Comparison of ENCODE assay signal across 12 cellular contexts in genomic region chr16:46789075-46789474, GRCh38. TPM values are rescaled to one million over a fixed set of nuclear protein-coding genes. Genes with fewer than 3 reads are reported as not detected.
DNase-seq lines count a peak whose midpoint lies in the region; ATAC-seq and TF ChIP-seq lines count a peak whose summit lies in the region.
"Had no signal": no experiment of that assay in that cellular context is flagged by ENCODE, and none has a peak within 500 bp of the region (broad histone marks: within the 10 kb centered on the region; RNA-seq: fewer than 3 reads in every experiment).

No MANE protein-coding gene starts in this region.

- POLR2A ChIA-PET in activated CD8-positive, alpha-beta T cell treated with anti-CD3 and anti-CD28 coated beads, Interleukin-2, amount 10 ng/mL, durations not matched to agents 7 days and 5 days (lab: Charles Lee) = no interaction called here

- no peak overlapping the region for H3K27ac Mint-ChIP-seq in endothelial cell (ENCODE audit: unreplicated experiment)
- H3K27ac Mint-ChIP-seq in activated CD8-positive, alpha-beta T cell treated with anti-CD3 and anti-CD28 coated beads, Interleukin-2, amount 10 ng/mL, durations not matched to agents 7 days and 5 days = no peak overlapping the region

- WGBS in transverse colon (ENCODE audit: low coverage in 1 of 2), 2 donors = 74 to 85% methylated on average over 2 of the region's 2 CpGs

- H3K9me3 ChIP-seq in left ventricle myocardium inferior (replicated peaks) (peaks cover 21% of the 10 kb centered on the region), transverse colon (peaks cover 5 to 10% of the 10 kb centered on the region in 2 donors)
- H3K9me3 ChIP-seq: prostate gland had no signal

- in situ Hi-C loops in transverse colon (cut with MboI; ENCODE audit: low pct_ligation_motif_present in 1 of 4, low pct_unique_long_range_greater_than_20kb in 1 of 4, low sequenced_read_pairs in 3 of 4) = no loop called here

- no peak for ATAC-seq in left cardiac atrium
- ATAC-seq in activated CD8-positive, alpha-beta T cell treated with anti-CD3 and anti-CD28 coated beads, Interleukin-2, amount 10 ng/mL, durations not matched to agents 7 days and 5 days = no peak

- CTCF ChIA-PET in activated CD8-positive, alpha-beta T cell treated with anti-CD3 and anti-CD28 coated beads, Interleukin-2, amount 10 ng/mL, durations not matched to agents 7 days and 5 days (lab: Charles Lee) = interaction anchor here (1.8 kb wide), 1 partner anchor 12 kb away, joined by 6 read pairs; no protein-coding TSS in a partner anchor

- intact Hi-C loops in left ventricle myocardium inferior (cut with micrococcal nuclease) = no loop called here
- intact Hi-C loops in left cardiac atrium (cut with DNase I) = no loop called here
- intact Hi-C loops in transverse colon (cut with DNase I; ENCODE audit: low total_unique reads) = no loop called here

- peak overlapping the region; percentile 87 for H3K4me3 Mint-ChIP-seq in endothelial cell (ENCODE audit: unreplicated experiment)
- H3K4me3 Mint-ChIP-seq in activated CD8-positive, alpha-beta T cell treated with anti-CD3 and anti-CD28 coated beads, Interleukin-2, amount 10 ng/mL, durations not matched to agents 7 days and 5 days = no peak overlapping the region

- H3K36me3 ChIP-seq in left ventricle myocardium inferior (no peaks in the 10 kb centered on the region), transverse colon (no peaks in the 10 kb centered on the region)
- H3K36me3 ChIP-seq: prostate gland had no signal

- no peak for TF ChIP-seq POLR2A in transverse colon (IDR thresholded peaks at IDR 0.05)

- TF ChIP-seq CTCF in left ventricle myocardium inferior (IDR thresholded peaks at IDR 0.05; ENCODE audit: borderline replicate concordance) (no peak), endothelial cell (IDR thresholded peaks at IDR 0.05; ENCODE audit: unreplicated experiment) (no peak), transverse colon (IDR thresholded peaks at IDR 0.05) (no peak)

- H3K4me1 ChIP-seq in left ventricle myocardium inferior (peaks cover 37% of the 10 kb centered on the region), transverse colon (peaks cover 0 to 7% (median 0%) of the 10 kb centered on the region in 4 donors)
- H3K4me1 ChIP-seq: prostate gland had no signal

- peaks cover 4% of the 10 kb centered on the region for H3K27me3 Mint-ChIP-seq in endothelial cell (ENCODE audit: unreplicated experiment)
- no peaks in the 10 kb centered on the region for H3K27me3 Mint-ChIP-seq in activated CD8-positive, alpha-beta T cell treated with anti-CD3 and anti-CD28 coated beads, Interleukin-2, amount 10 ng/mL, durations not matched to agents 7 days and 5 days (ENCODE audit: low read depth)

- H3K4me3 ChIP-seq in left ventricle myocardium inferior (peak overlapping the region; percentile 83), transverse colon (no peak overlapping the region)

- H3K36me3 Mint-ChIP-seq in endothelial cell (ENCODE audit: low read depth, unreplicated experiment) = peaks cover 9% of the 10 kb centered on the region
- peaks cover 8% of the 10 kb centered on the region for H3K36me3 Mint-ChIP-seq in activated CD8-positive, alpha-beta T cell treated with anti-CD3 and anti-CD28 coated beads, Interleukin-2, amount 10 ng/mL, durations not matched to agents 7 days and 5 days (ENCODE audit: low read depth)

- no peaks in the 10 kb centered on the region for H3K27me3 ChIP-seq in left ventricle myocardium inferior (ENCODE audit: low read depth)
- H3K27me3 ChIP-seq in transverse colon = no peaks in the 10 kb centered on the region

- no peak for TF ChIP-seq EP300 in transverse colon (IDR thresholded peaks at IDR 0.05; ENCODE audit: low read depth)

- DNase-seq in left ventricle myocardium inferior (no peak), left cardiac atrium (no peak), NAMALWA (ENCODE audit: low spot score) (peak; percentile 66), endothelial cell (ENCODE audit: low spot score) (no peak), transverse colon (no peak), DMS 273 (lab: John Stamatoyannopoulos, UW; ENCODE audit: unreplicated experiment) (no peak)
- no peak for DNase-seq in activated CD8-positive, alpha-beta T cell treated with anti-CD3 and anti-CD28 coated beads, Interleukin-2, amount 10 ng/mL, durations not matched to agents 7 days and 5 days
- DNase-seq in activated CD4-positive, alpha-beta T cell treated with anti-CD3 and anti-CD28 coated beads, Interleukin-2, amount 50 U/mL, for 1 hour = no peak
- DNase-seq: GDM1, NCI-H1048 had no signal

- no peaks in the 10 kb centered on the region for H3K9me3 Mint-ChIP-seq in endothelial cell (ENCODE audit: unreplicated experiment)
- H3K9me3 Mint-ChIP-seq in activated CD8-positive, alpha-beta T cell treated with anti-CD3 and anti-CD28 coated beads, Interleukin-2, amount 10 ng/mL, durations not matched to agents 7 days and 5 days (ENCODE audit: insufficient read depth) = peaks cover 8% of the 10 kb centered on the region

- H3K27ac ChIP-seq in left ventricle myocardium inferior (replicated peaks) (peak overlapping the region; percentile 63), transverse colon (peak overlapping the region; percentile 48 to 67 (median 58))

- H3K4me1 Mint-ChIP-seq in endothelial cell (ENCODE audit: unreplicated experiment) = peaks cover 19% of the 10 kb centered on the region
- H3K4me1 Mint-ChIP-seq in activated CD8-positive, alpha-beta T cell treated with anti-CD3 and anti-CD28 coated beads, Interleukin-2, amount 10 ng/mL, durations not matched to agents 7 days and 5 days (ENCODE audit: low read depth) = peaks cover 17% of the 10 kb centered on the region

RNA-seq across cellular contexts. Expression of gene MYLK3, which starts 40.9 kb away (rescaled TPM):
- total RNA-seq in left ventricle myocardium inferior (256 TPM), left cardiac atrium (100 to 1,000 TPM; 230 to 333 TPM), endothelial cell (ENCODE audit: unreplicated experiment) (0.95 TPM), transverse colon (not detected)
- total RNA-seq in activated CD8-positive, alpha-beta T cell treated with anti-CD3 and anti-CD28 coated beads, Interleukin-2, amount 10 ng/mL, durations not matched to agents 7 days and 5 days = under 1 TPM in 1 of 2 experiments, not detected in 1; 0.23 TPM
- total RNA-seq: epithelial cell of proximal tubule had no signal

RNA-seq across cellular contexts. Expression of gene C16orf87, which starts 41.9 kb away (rescaled TPM):
- total RNA-seq in left ventricle myocardium inferior = 12.5 TPM
- total RNA-seq in left cardiac atrium = 10 to 100 TPM in 1 of 2 donors, 1 to 10 TPM in 1; 8.6 to 10.2 TPM
- 15.3 TPM for total RNA-seq in endothelial cell (ENCODE audit: unreplicated experiment)
- 10 to 100 TPM in 1 of 4 donors, 1 to 10 TPM in 1, under 1 TPM in 2; 0.20 to 10.6 (median 4.4) TPM for total RNA-seq in transverse colon
- 1 to 10 TPM; 7.5 to 8.4 TPM for total RNA-seq in activated CD8-positive, alpha-beta T cell treated with anti-CD3 and anti-CD28 coated beads, Interleukin-2, amount 10 ng/mL, durations not matched to agents 7 days and 5 days

Comparison
In these comparisons a context has a peak if more than half of its experiments do, and no peak if none do; other contexts are left out.
1. RNA of gene MYLK3, which starts 40.9 kb away (total RNA-seq): 230 to 333 TPM in left cardiac atrium and 256 TPM in left ventricle myocardium inferior (single experiment); 0.95 TPM in endothelial cell (single experiment), 0.23 TPM in activated CD8-positive, alpha-beta T cell treated with anti-CD3 and anti-CD28 coated beads, Interleukin-2, amount 10 ng/mL, durations not matched to agents 7 days and 5 days and not detected in transverse colon; every median in the first group is over 100 times any median in the second.